10 cellular contexts compared by ENCODE assay signal in genomic region chr10:119496282-119496681, GRCh38. TPM values are rescaled to one million over a fixed set of nuclear protein-coding genes. Genes with fewer than 3 reads are reported as not detected.
DNase-seq lines count a peak whose midpoint lies in the region; ATAC-seq and FAIRE-seq lines count a peak whose summit lies in the region.
"Had no signal": no experiment of that assay in that cellular context is flagged by ENCODE, and none has a peak within 500 bp of the region (broad histone marks: within the 10 kb centered on the region; RNA-seq: fewer than 3 reads in every experiment).

No MANE protein-coding gene starts in this region.

- H3K27ac ChIP-seq in small intestine (ENCODE audit: low read depth in 1 of 2, low read length in 1 of 2) = peak overlapping the region in 1 of 2 donors; percentile 5

- peaks cover 0 to 7% of the 10 kb centered on the region in 2 donors for H3K4me1 ChIP-seq in small intestine (ENCODE audit: control insufficient read depth in 2 of 2, insufficient read depth in 1 of 2, low read depth in 1 of 2, low read length in 1 of 2)

- H3K9me3 ChIP-seq in small intestine (ENCODE audit: control insufficient read depth, low read depth) = no peaks in the 10 kb centered on the region

- H3K36me3 ChIP-seq in small intestine (ENCODE audit: control insufficient read depth in 2 of 2, insufficient read depth in 2 of 2, low read length in 2 of 2) = no peaks in the 10 kb centered on the region

- DNase-seq in activated CD8-positive, alpha-beta memory T cell treated with anti-CD3 and anti-CD28 coated beads for 24 hours = peak; percentile 84
- DNase-seq in activated CD8-positive, alpha-beta memory T cell treated with anti-CD3 and anti-CD28 coated beads, Interleukin-2, amount 50 U/mL, for 4 hours = no peak
- peak; percentile 80 for DNase-seq in activated CD8-positive, alpha-beta memory T cell treated with anti-CD3 and anti-CD28 coated beads, Interleukin-2, amount 50 U/mL, for 48 hours
- DNase-seq in stimulated activated CD8-positive, alpha-beta memory T cell treated with anti-CD3 and anti-CD28 coated beads, Interleukin-7, amount 100 ng/mL, for 48 hours (ENCODE audit: extremely low read depth in 1 of 2, low read depth in 1 of 2) = peak; percentile 52 to 79
- DNase-seq in NCI-H1436 treated with DMSO at 0.1 percent for 48 hours (lab: John Stamatoyannopoulos, UW) = no peak
- DNase-seq in small intestine = no peak
- DNase-seq in islet precursor cell = no peak
- DNase-seq: ACHN had no signal

- H3K27me3 ChIP-seq in small intestine (ENCODE audit: control insufficient read depth in 2 of 2, insufficient read depth in 2 of 2, low read length in 2 of 2) = no peaks in the 10 kb centered on the region

- no peak for FAIRE-seq in small intestine (lab: Jason Lieb, UNC)
- FAIRE-seq: K562 had no signal

- H3K4me3 ChIP-seq in small intestine (ENCODE audit: low read depth in 1 of 2, low read length in 2 of 2) = no peak overlapping the region
- H3K4me3 ChIP-seq: K562 had no signal

- peak; percentile 91 for ATAC-seq in HG03045 (IDR thresholded peaks at IDR 0.05; ENCODE audit: unreplicated experiment)

- WGBS in small intestine, 3 donors = 70 to 86% (median 75%) methylated on average over 6 of the region's 6 CpGs

RNA-seq across cellular contexts. Expression of gene RGS10, which starts 46.2 kb away (rescaled TPM):
- polyA plus RNA-seq in small intestine = 10 to 100 TPM in 2 of 3 donors, 1 to 10 TPM in 1; 9.6 to 77.8 (median 25.4) TPM

Comparison
In these comparisons a context has a peak if more than half of its experiments do, and no peak if none do; other contexts are left out.
1. DNase-seq: peak in activated CD8-positive, alpha-beta memory T cell treated with anti-CD3 and anti-CD28 coated beads for 24 hours (single experiment), activated CD8-positive, alpha-beta memory T cell treated with anti-CD3 and anti-CD28 coated beads, Interleukin-2, amount 50 U/mL, for 48 hours (single experiment) and stimulated activated CD8-positive, alpha-beta memory T cell treated with anti-CD3 and anti-CD28 coated beads, Interleukin-7, amount 100 ng/mL, for 48 hours (2 of 2); none in activated CD8-positive, alpha-beta memory T cell treated with anti-CD3 and anti-CD28 coated beads, Interleukin-2, amount 50 U/mL, for 4 hours (single experiment), NCI-H1436 treated with DMSO at 0.1 percent for 48 hours (single experiment), small intestine (single experiment) and islet precursor cell (single experiment).